ENCODE assay signal across 18 cellular contexts in genomic region chr4:36323801-36324419, GRCh38. TPM values are rescaled to one million over a fixed set of nuclear protein-coding genes. Genes with fewer than 3 reads are reported as not detected.
DNase-seq lines count a peak whose midpoint lies in the region; ATAC-seq and TF ChIP-seq lines count a peak whose summit lies in the region.
"Had no signal": no experiment of that assay in that cellular context is flagged by ENCODE, and none has a peak within 500 bp of the region (broad histone marks: within the 10 kb centered on the region; RNA-seq: fewer than 3 reads in every experiment).

No MANE protein-coding gene starts in this region.

- H3K4me3 Mint-ChIP-seq in activated CD4-positive, alpha-beta T cell treated with anti-CD3 and anti-CD28 coated beads, Interleukin-2, amount 10 ng/mL, durations not matched to agents 24 days and 14 days, result peak overlapping the region; percentile 21
- no peak overlapping the region for H3K4me3 Mint-ChIP-seq in activated CD4-positive, alpha-beta memory T cell treated with anti-CD3 and anti-CD28 coated beads, Interleukin-2, amount 10 ng/mL, durations not matched to agents 7 days and 5 days
- peak overlapping the region; percentile 67 for H3K4me3 Mint-ChIP-seq in natural killer cell

- peaks cover 73% of the 10 kb centered on the region for H3K4me1 Mint-ChIP-seq in activated CD4-positive, alpha-beta T cell treated with anti-CD3 and anti-CD28 coated beads, Interleukin-2, amount 10 ng/mL, durations not matched to agents 24 days and 14 days
- peaks cover 69% of the 10 kb centered on the region for H3K4me1 Mint-ChIP-seq in activated CD4-positive, alpha-beta memory T cell treated with anti-CD3 and anti-CD28 coated beads, Interleukin-2, amount 10 ng/mL, durations not matched to agents 7 days and 5 days
- peaks cover 65 to 71% of the 10 kb centered on the region in 2 donors for H3K4me1 Mint-ChIP-seq in natural killer cell

- no peak overlapping the region for H3K4me3 ChIP-seq in transverse colon
- H3K4me3 ChIP-seq: adrenal gland, lower lobe of right lung, thoracic aorta had no signal

- ATAC-seq in natural killer cell (no peak), Right ventricle myocardium superior (ENCODE audit: poor library complexity) (no peak)

- H3K36me3 ChIP-seq in KOPT-K1 (ENCODE audit: insufficient read depth, low read length) (no peaks in the 10 kb centered on the region), transverse colon (no peaks in the 10 kb centered on the region)
- H3K36me3 ChIP-seq: adrenal gland, lower lobe of right lung, thoracic aorta had no signal

- H3K27ac ChIP-seq in KOPT-K1 (ENCODE audit: low read depth, low read length, poor library complexity, severe bottlenecking) (peak overlapping the region; percentile 59), transverse colon (no peak overlapping the region)
- H3K27ac ChIP-seq: adrenal gland, KMS-11, lower lobe of right lung, thoracic aorta had no signal

- H3K27ac Mint-ChIP-seq in activated CD4-positive, alpha-beta T cell treated with anti-CD3 and anti-CD28 coated beads, Interleukin-2, amount 10 ng/mL, durations not matched to agents 24 days and 14 days, result peak overlapping the region; percentile 93
- H3K27ac Mint-ChIP-seq in activated CD4-positive, alpha-beta memory T cell treated with anti-CD3 and anti-CD28 coated beads, Interleukin-2, amount 10 ng/mL, durations not matched to agents 7 days and 5 days, result peak overlapping the region; percentile 76
- peak overlapping the region; percentile 17 to 39 for H3K27ac Mint-ChIP-seq in natural killer cell

- H3K9me3 ChIP-seq in KOPT-K1 (ENCODE audit: insufficient read depth, low read length, poor library complexity, severe bottlenecking) (no peaks in the 10 kb centered on the region), transverse colon (no peaks in the 10 kb centered on the region)
- H3K9me3 ChIP-seq: adrenal gland, Caco-2, lower lobe of right lung, thoracic aorta had no signal

- CTCF ChIA-PET in activated CD4-positive, alpha-beta memory T cell treated with anti-CD3 and anti-CD28 coated beads, Interleukin-2, amount 10 ng/mL, durations not matched to agents 7 days and 5 days (lab: Charles Lee), result interaction anchor here (2.3 kb wide), 1 partner anchor 38 kb away, joined by 6 read pairs; no protein-coding TSS in a partner anchor

- 40 to 64% methylated on average over 2 of the region's 2 CpGs for WGBS in transverse colon (ENCODE audit: low coverage in 1 of 2), 2 donors

- no peak for TF ChIP-seq EP300 in transverse colon (IDR thresholded peaks at IDR 0.05; ENCODE audit: low read depth)

- intact Hi-C loops in activated CD4-positive, alpha-beta T cell treated with anti-CD3 and anti-CD28 coated beads, Interleukin-2, amount 10 ng/mL, durations not matched to agents 24 days and 14 days (cut with micrococcal nuclease), result loop anchor here (1.0 to 5.0 kb wide), 10 partner anchors 8 to 1568 kb away; partner anchors contain the start of genes ARAP2, RELL1 and TBC1D1
- intact Hi-C loops in natural killer cell (cut with micrococcal nuclease), result loop anchor here (1.0 to 5.0 kb wide), 4 partner anchors 38 to 132 kb away; no protein-coding TSS in a partner anchor
- intact Hi-C loops in Right ventricle myocardium superior (cut with DNase I), result no loop called here
- intact Hi-C loops in transverse colon (cut with DNase I; ENCODE audit: low total_unique reads), result no loop called here

- no peaks in the 10 kb centered on the region for H3K27me3 ChIP-seq in transverse colon
- H3K27me3 ChIP-seq: adrenal gland had no signal

- in situ Hi-C loops in transverse colon (cut with MboI; ENCODE audit: low pct_ligation_motif_present in 1 of 4, low pct_unique_long_range_greater_than_20kb in 1 of 4, low sequenced_read_pairs in 3 of 4), result no loop called here

- no peak for TF ChIP-seq POLR2A in transverse colon (IDR thresholded peaks at IDR 0.05)

- H3K4me1 ChIP-seq in transverse colon, result peaks cover 0 to 6% (median 0%) of the 10 kb centered on the region in 4 donors
- H3K4me1 ChIP-seq: adrenal gland, Caco-2 had no signal

- TF ChIP-seq CTCF in natural killer cell (IDR thresholded peaks at IDR 0.05) (no peak), transverse colon (IDR thresholded peaks at IDR 0.05) (no peak)

- no peaks in the 10 kb centered on the region for H3K27me3 Mint-ChIP-seq in activated CD4-positive, alpha-beta T cell treated with anti-CD3 and anti-CD28 coated beads, Interleukin-2, amount 10 ng/mL, durations not matched to agents 24 days and 14 days
- peaks cover 2% of the 10 kb centered on the region for H3K27me3 Mint-ChIP-seq in activated CD4-positive, alpha-beta memory T cell treated with anti-CD3 and anti-CD28 coated beads, Interleukin-2, amount 10 ng/mL, durations not matched to agents 7 days and 5 days
- no peaks in the 10 kb centered on the region for H3K27me3 Mint-ChIP-seq in natural killer cell (ENCODE audit: low read depth in 2 of 2)
- H3K27me3 Mint-ChIP-seq: naive thymus-derived CD8-positive, alpha-beta T cell had no signal

- H3K36me3 Mint-ChIP-seq in activated CD4-positive, alpha-beta T cell treated with anti-CD3 and anti-CD28 coated beads, Interleukin-2, amount 10 ng/mL, durations not matched to agents 24 days and 14 days (ENCODE audit: low read depth), result peaks cover 1% of the 10 kb centered on the region
- peaks cover 15% of the 10 kb centered on the region for H3K36me3 Mint-ChIP-seq in activated CD4-positive, alpha-beta memory T cell treated with anti-CD3 and anti-CD28 coated beads, Interleukin-2, amount 10 ng/mL, durations not matched to agents 7 days and 5 days (ENCODE audit: low read depth)
- H3K36me3 Mint-ChIP-seq in natural killer cell, result no peaks in the 10 kb centered on the region
- H3K36me3 Mint-ChIP-seq: naive thymus-derived CD8-positive, alpha-beta T cell had no signal

- DNase-seq in activated CD4-positive, alpha-beta T cell treated with anti-CD3 and anti-CD28 coated beads, Interleukin-2, amount 10 ng/mL, durations not matched to agents 24 days and 14 days, result peak; percentile 63
- DNase-seq in activated CD4-positive, alpha-beta T cell treated with anti-CD3 and anti-CD28 coated beads for 4 hours, result no peak
- no peak for DNase-seq in activated CD4-positive, alpha-beta memory T cell treated with anti-CD3 and anti-CD28 coated beads, Interleukin-2, amount 10 ng/mL, durations not matched to agents 7 days and 5 days
- no peak for DNase-seq in natural killer cell
- DNase-seq in Right ventricle myocardium superior, result no peak
- no peak for DNase-seq in stimulated activated CD4-positive, alpha-beta T cell treated with anti-CD3 and anti-CD28 coated beads, Interleukin-4, amount 100 ng/mL, for 1 hour
- no peak for DNase-seq in transverse colon
- DNase-seq: Caco-2, lower lobe of right lung, NCI-H524 treated with DMSO at 0.1 percent for 48 hours had no signal

- peaks cover 4% of the 10 kb centered on the region for H3K9me3 Mint-ChIP-seq in activated CD4-positive, alpha-beta T cell treated with anti-CD3 and anti-CD28 coated beads, Interleukin-2, amount 10 ng/mL, durations not matched to agents 24 days and 14 days
- H3K9me3 Mint-ChIP-seq in activated CD4-positive, alpha-beta memory T cell treated with anti-CD3 and anti-CD28 coated beads, Interleukin-2, amount 10 ng/mL, durations not matched to agents 7 days and 5 days, result peaks cover 4% of the 10 kb centered on the region
- H3K9me3 Mint-ChIP-seq in natural killer cell, result no peaks in the 10 kb centered on the region
- H3K9me3 Mint-ChIP-seq: naive thymus-derived CD8-positive, alpha-beta T cell had no signal

- POLR2A ChIA-PET in activated CD4-positive, alpha-beta memory T cell treated with anti-CD3 and anti-CD28 coated beads, Interleukin-2, amount 10 ng/mL, durations not matched to agents 7 days and 5 days (lab: Charles Lee), result interaction anchor here (1.0 kb wide), 1 partner anchor 80 kb away, joined by 6 read pairs; the partner anchor contains the start of gene ARAP2

RNA-seq across cellular contexts. Expression of gene DTHD1, which starts 42.5 kb away (rescaled TPM):
- 0.49 and 0.95 TPM in 2 replicates for total RNA-seq in activated CD4-positive, alpha-beta T cell treated with anti-CD3 and anti-CD28 coated beads, Interleukin-2, amount 10 ng/mL, durations not matched to agents 24 days and 14 days
- total RNA-seq in activated CD4-positive, alpha-beta memory T cell treated with anti-CD3 and anti-CD28 coated beads, Interleukin-2, amount 10 ng/mL, durations not matched to agents 7 days and 5 days, result 1 to 10 TPM; 1.3 to 1.5 TPM
- total RNA-seq in natural killer cell (10 to 100 TPM; 67.0 to 95.4 (median 81.5) TPM), Right ventricle myocardium superior (not detected), transverse colon (1 to 10 TPM in 1 of 4 donors, under 1 TPM in 1, not detected in 2; 0.68 to 1.3 TPM)
- total RNA-seq: A673, Caco-2, G401, renal cortical epithelial cell had no signal

Comparison
In these comparisons a context has a peak if more than half of its experiments do, and no peak if none do; other contexts are left out.
1. H3K27ac Mint-ChIP-seq: peak in every context shown above with its lines; median percentile 93 in activated CD4-positive, alpha-beta T cell treated with anti-CD3 and anti-CD28 coated beads, Interleukin-2, amount 10 ng/mL, durations not matched to agents 24 days and 14 days; 76 in activated CD4-positive, alpha-beta memory T cell treated with anti-CD3 and anti-CD28 coated beads, Interleukin-2, amount 10 ng/mL, durations not matched to agents 7 days and 5 days; 28 in natural killer cell.
2. RNA of gene DTHD1, which starts 42.5 kb away (total RNA-seq): 67.0 to 95.4 TPM in natural killer cell; 1.3 to 1.5 TPM in activated CD4-positive, alpha-beta memory T cell treated with anti-CD3 and anti-CD28 coated beads, Interleukin-2, amount 10 ng/mL, durations not matched to agents 7 days and 5 days, 0.68 to 1.3 TPM in transverse colon, 0.49 to 0.95 TPM in activated CD4-positive, alpha-beta T cell treated with anti-CD3 and anti-CD28 coated beads, Interleukin-2, amount 10 ng/mL, durations not matched to agents 24 days and 14 days and not detected in Right ventricle myocardium superior (single experiment); every median in the first group is over 10 times any median in the second.
3. intact Hi-C loops: an anchor here in activated CD4-positive, alpha-beta T cell treated with anti-CD3 and anti-CD28 coated beads, Interleukin-2, amount 10 ng/mL, durations not matched to agents 24 days and 14 days (1.0 to 5.0 kb wide) and natural killer cell (1.0 to 5.0 kb wide); none called in Right ventricle myocardium superior and transverse colon.